18 cellular contexts compared by ENCODE assay signal in the genomic region with DNA sequence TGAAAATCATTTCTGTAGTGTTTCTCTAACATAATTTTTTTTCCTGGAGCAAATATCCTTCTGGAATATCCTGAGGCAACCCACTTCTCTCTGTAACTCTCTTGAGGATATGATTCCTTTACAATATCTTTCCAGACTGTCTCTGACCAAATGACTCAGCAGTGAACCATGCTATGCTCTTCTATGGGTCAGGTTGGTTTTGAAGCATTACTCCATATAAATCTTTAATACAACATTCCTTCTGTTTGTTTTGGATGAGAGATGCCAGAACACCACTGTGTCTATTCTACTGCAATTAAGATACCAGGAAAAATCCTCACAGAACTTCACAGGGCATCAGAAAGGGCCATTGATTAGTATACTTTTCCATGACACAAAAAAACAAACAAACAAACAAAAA.
DNase-seq lines count a peak whose midpoint lies in the region; FAIRE-seq and TF ChIP-seq lines count a peak whose summit lies in the region.
"Had no signal": no experiment of that assay in that cellular context is flagged by ENCODE, and none has a peak within 500 bp of the region (broad histone marks: within the 10 kb centered on the region; RNA-seq: fewer than 3 reads in every experiment).

No MANE protein-coding gene starts in this region.

- no peak for TF ChIP-seq POLR2A in H54 (IDR thresholded peaks at IDR 0.05; ENCODE audit: low read depth, low read length)

- TF ChIP-seq CTCF in fibroblast of villous mesenchyme (IDR thresholded peaks at IDR 0.05; ENCODE audit: insufficient read depth, low read depth, low read length) = no peak

- peak; percentile 74 for DNase-seq in HS-5 (ENCODE audit: low read depth)
- DNase-seq in amniotic epithelial cell (ENCODE audit: low read depth) = peak; percentile 0
- peak; percentile 8 for DNase-seq in fibroblast of villous mesenchyme (ENCODE audit: low read depth)
- peak; percentile 35 for DNase-seq in urothelium cell line (ENCODE audit: low spot score)
- no peak for DNase-seq in H54 (ENCODE audit: insufficient read length, low spot score)
- DNase-seq in activated CD8-positive, alpha-beta memory T cell treated with anti-CD3 and anti-CD28 coated beads, Interleukin-2, amount 50 U/mL, for 4 hours = no peak
- no peak for DNase-seq in SHP77 treated with DMSO at 0.1 percent for 48 hours (lab: John Stamatoyannopoulos, UW)
- DNase-seq: activated CD4-positive, CD25-positive, alpha-beta regulatory T cell; activated naive CD8-positive, alpha-beta T cell treated with anti-CD3 and anti-CD28 coated beads, Interleukin-2, amount 50 U/mL, for 24 hours; lower lobe of right lung; naive B cell; NCI-H1436; SHP77; stimulated activated naive B cell treated with anti-CD40 and anti-IgM and Interleukin-4, amounts not matched to agents 10 μg/mL and 1 μg/mL and 100 μg/mL, for 72 hours; T-helper 2 cell; thyroid gland had no signal

- no peak for FAIRE-seq in urothelium cell line (lab: Jason Lieb, UNC)
- FAIRE-seq in H54 (lab: Jason Lieb, UNC) = no peak
- FAIRE-seq: endometrium, GM18507 had no signal

- no peak overlapping the region for H3K4me3 ChIP-seq in fibroblast of villous mesenchyme (ENCODE audit: low read depth, low read length)
- H3K4me3 ChIP-seq: lower lobe of right lung, thyroid gland had no signal

Comparison
In these comparisons a context has a peak if more than half of its experiments do, and no peak if none do; other contexts are left out.
1. DNase-seq: peak in HS-5 (single experiment), amniotic epithelial cell (single experiment), fibroblast of villous mesenchyme (single experiment) and urothelium cell line (single experiment); none in H54 (single experiment), activated CD8-positive, alpha-beta memory T cell treated with anti-CD3 and anti-CD28 coated beads, Interleukin-2, amount 50 U/mL, for 4 hours (single experiment) and SHP77 treated with DMSO at 0.1 percent for 48 hours (single experiment).